ENCODE assay signal across 1 cellular context in genomic region chr7:121755818-121756501, GRCh38.
TF ChIP-seq lines count a peak whose summit lies in the region.

No MANE protein-coding gene starts in this region.

TF ChIP-seq in HepG2, 621 proteins besides CTCF, POLR2A, EP300 and RAD21 (continued from another document):
- no peak for TF ChIP-seq ZNF687 (CRISPR knock-in tag; IDR thresholded peaks at IDR 0.05)
- no peak for TF ChIP-seq ZNF224 (CRISPR knock-in tag; IDR thresholded peaks at IDR 0.05)
- TF ChIP-seq ZNF549 (CRISPR knock-in tag; IDR thresholded peaks at IDR 0.05) = no peak
- TF ChIP-seq THYN1 (CRISPR knock-in tag; IDR thresholded peaks at IDR 0.05; ENCODE audit: borderline replicate concordance, low read depth) = no peak
- TF ChIP-seq GABPB1 (CRISPR knock-in tag; IDR thresholded peaks at IDR 0.05) = no peak
- no peak for TF ChIP-seq ZBTB49 (CRISPR knock-in tag; IDR thresholded peaks at IDR 0.05; ENCODE audit: borderline replicate concordance)
- TF ChIP-seq ZKSCAN5 (CRISPR knock-in tag; IDR thresholded peaks at IDR 0.05) = no peak
- no peak for TF ChIP-seq ZSCAN12 (CRISPR knock-in tag; IDR thresholded peaks at IDR 0.05)
- TF ChIP-seq FOSL1 (CRISPR knock-in tag; IDR thresholded peaks at IDR 0.05; ENCODE audit: borderline replicate concordance) = no peak
